In the genomic region with DNA sequence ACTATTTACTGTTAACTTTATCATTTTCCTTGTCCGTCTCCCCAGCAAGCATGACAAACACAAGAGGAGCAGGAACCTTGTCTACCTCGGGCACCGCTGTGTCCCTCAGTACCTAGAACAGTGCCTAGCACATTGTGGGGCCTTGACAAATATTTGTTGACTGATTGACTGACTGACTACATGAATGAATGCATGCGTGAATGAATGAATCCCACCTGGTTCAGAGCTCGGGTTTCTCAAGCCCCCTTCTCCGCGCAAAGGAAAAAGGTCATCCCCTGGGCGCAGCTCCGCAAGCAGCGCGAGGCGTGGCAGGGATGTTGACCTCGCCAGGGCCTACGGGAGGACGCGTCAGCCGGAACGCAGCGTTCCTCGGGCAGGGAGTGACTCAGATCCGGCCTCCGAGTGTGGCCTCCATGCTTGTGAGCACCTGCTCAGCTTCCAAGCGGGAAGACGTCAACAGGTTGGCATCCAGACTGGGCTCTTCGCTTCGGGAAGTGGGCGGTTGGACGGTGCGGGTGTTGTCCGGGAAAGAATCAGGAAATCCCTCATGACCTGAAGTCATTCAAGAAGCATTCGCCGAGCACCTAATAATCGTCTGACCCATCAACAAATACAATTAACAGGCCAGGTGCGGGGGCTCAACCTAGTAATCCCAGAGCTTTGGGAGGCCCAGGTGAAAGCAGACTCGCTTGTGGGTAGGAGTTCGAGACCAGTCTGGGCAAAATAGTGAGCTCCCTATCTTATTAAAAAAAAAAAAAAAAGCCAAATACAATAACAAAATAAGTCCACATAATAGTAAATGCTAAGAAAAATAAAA, we compare ENCODE assay signal across 8 cellular contexts. TPM values are rescaled to one million over a fixed set of nuclear protein-coding genes. Genes with fewer than 3 reads are reported as not detected.
DNase-seq lines count a peak whose midpoint lies in the region; ATAC-seq lines count a peak whose summit lies in the region.

No MANE protein-coding gene starts in this region.

- H3K9me3 Mint-ChIP-seq in activated naive CD4-positive, alpha-beta T cell treated with anti-CD3 and anti-CD28 coated beads, Interleukin-2, amount 50 U/mL, for 24 hours: no peaks in the 10 kb centered on the region

- H3K27me3 Mint-ChIP-seq in activated naive CD4-positive, alpha-beta T cell treated with anti-CD3 and anti-CD28 coated beads, Interleukin-2, amount 50 U/mL, for 24 hours: peaks cover 2% of the 10 kb centered on the region

- intact Hi-C loops in left cardiac atrium (cut with DNase I): no loop called here

- peak overlapping the region; percentile 100 for H3K27ac Mint-ChIP-seq in activated naive CD4-positive, alpha-beta T cell treated with anti-CD3 and anti-CD28 coated beads, Interleukin-2, amount 50 U/mL, for 24 hours

- peaks cover 3% of the 10 kb centered on the region for H3K36me3 Mint-ChIP-seq in activated naive CD4-positive, alpha-beta T cell treated with anti-CD3 and anti-CD28 coated beads, Interleukin-2, amount 50 U/mL, for 24 hours

- ATAC-seq in GM19452 (IDR thresholded peaks at IDR 0.05; ENCODE audit: unreplicated experiment): peak; percentile 47
- peak; percentile 34 for ATAC-seq in HG03565 (IDR thresholded peaks at IDR 0.05; ENCODE audit: unreplicated experiment)
- peak; percentile 62 to 83 for ATAC-seq in left cardiac atrium

- H3K4me3 Mint-ChIP-seq in activated naive CD4-positive, alpha-beta T cell treated with anti-CD3 and anti-CD28 coated beads, Interleukin-2, amount 50 U/mL, for 24 hours: peak overlapping the region; percentile 90

- H3K4me1 Mint-ChIP-seq in activated naive CD4-positive, alpha-beta T cell treated with anti-CD3 and anti-CD28 coated beads, Interleukin-2, amount 50 U/mL, for 24 hours: peaks cover 33% of the 10 kb centered on the region

- DNase-seq in AG08396 (ENCODE audit: low spot score) (peak; percentile 56), left cardiac atrium (peak; percentile 87), renal cortical epithelial cell (ENCODE audit: low read depth) (peak; percentile 98), pons (ENCODE audit: low spot score) (no peak), Kasumi-1 (lab: John Stamatoyannopoulos, UW) (no peak)

RNA-seq across cellular contexts. Expression of gene UBC, which starts 13.9 kb away (rescaled TPM):
- 1,000 to 10,000 TPM in 1 of 2 donors, 100 to 1,000 TPM in 1; 977 to 1,049 TPM for total RNA-seq in left cardiac atrium
- 2,164 and 2,732 TPM in 2 replicates for total RNA-seq in renal cortical epithelial cell

Comparison
In these comparisons a context has a peak if more than half of its experiments do, and no peak if none do; other contexts are left out.
1. DNase-seq: peak in AG08396 (single experiment), left cardiac atrium (single experiment) and renal cortical epithelial cell (single experiment); none in pons (single experiment) and Kasumi-1 (0 of 2).
2. Peak in every context shown above with its lines, with median percentiles within 50 percentile points of each other: ATAC-seq.